25 cellular contexts compared by ENCODE assay signal in genomic region chr7:48611993-48612392, GRCh38.
DNase-seq lines count a peak whose midpoint lies in the region; ATAC-seq, FAIRE-seq and TF ChIP-seq lines count a peak whose summit lies in the region.
"Had no signal": no experiment of that assay in that cellular context is flagged by ENCODE, and none has a peak within 500 bp of the region (broad histone marks: within the 10 kb centered on the region; RNA-seq: fewer than 3 reads in every experiment).

No MANE protein-coding gene starts in this region.

- FAIRE-seq in urothelium cell line (lab: Jason Lieb, UNC) = peak; percentile 40
- FAIRE-seq: HepG2 had no signal

- no peak overlapping the region for H3K4me3 ChIP-seq in mammary epithelial cell (replicated peaks in 1 of 3; ENCODE audit: insufficient read depth in 1 of 3, low read depth in 2 of 3, low read length in 3 of 3)
- H3K4me3 ChIP-seq in epithelial cell of esophagus (ENCODE audit: low read length) = no peak overlapping the region
- H3K4me3 ChIP-seq: GM23338 had no signal

- ATAC-seq in GM21723 (IDR thresholded peaks at IDR 0.05; ENCODE audit: unreplicated experiment) (no peak), HG03439 (IDR thresholded peaks at IDR 0.05; ENCODE audit: unreplicated experiment) (no peak)
- ATAC-seq: CD8-positive, alpha-beta T cell; GM23338; HepG2 had no signal

- no peak overlapping the region for H3K27ac Mint-ChIP-seq in MCF 10A (ENCODE audit: low read depth, unreplicated experiment)
- H3K27ac Mint-ChIP-seq: CD8-positive, alpha-beta T cell had no signal

- H3K4me1 Mint-ChIP-seq in MCF 10A (ENCODE audit: insufficient read depth, unreplicated experiment) = no peaks in the 10 kb centered on the region

- CTCF ChIA-PET in mammary epithelial cell (lab: Charles Lee; ENCODE audit: low non-redundant PET) (no interaction called here), MCF 10A (lab: Yijun Ruan, JAX) (no interaction called here)

- no peaks in the 10 kb centered on the region for H3K36me3 ChIP-seq in mammary epithelial cell (ENCODE audit: insufficient read depth, low read length)

- H3K4me2 ChIP-seq in mammary epithelial cell (ENCODE audit: insufficient read depth, low read depth, low read length) = no peak overlapping the region

- WGBS in mammary epithelial cell (ENCODE audit: low coverage, missing lambda C conversion rate) = 52% methylated on average over 3 of the region's 3 CpGs

- in situ Hi-C loops in mammary epithelial cell (cut with MboI; ENCODE audit: low sequenced_read_pairs in 2 of 2) = no loop called here

- H2AFZ ChIP-seq in mammary epithelial cell (ENCODE audit: low read depth, low read length) = no peak overlapping the region

- no peaks in the 10 kb centered on the region for H3K79me2 ChIP-seq in mammary epithelial cell (ENCODE audit: insufficient read depth, low read length)

- TF ChIP-seq CTCF in mammary epithelial cell (conservative IDR thresholded peaks at IDR 0.05 in 1 of 2, IDR thresholded peaks at IDR 0.05 in 1 of 2; ENCODE audit: extremely low read depth in 1 of 2, insufficient read depth in 1 of 2, low read depth in 1 of 2, low read length in 2 of 2) (no peak), MCF 10A (IDR thresholded peaks at IDR 0.05; ENCODE audit: unreplicated experiment) (no peak), epithelial cell of esophagus (IDR thresholded peaks at IDR 0.05; ENCODE audit: insufficient read depth, low read depth, low read length, missing control alignments) (no peak)

- BruUV-seq in mammary epithelial cell (replicated peaks; lab: Mats Ljungman, UMichigan) (no TSS peak), MCF 10A (replicated peaks; lab: Mats Ljungman, UMichigan) (no TSS peak)

- dilution Hi-C loops in mammary epithelial cell (cut with HindIII; ENCODE audit: low sequenced_read_pairs) = no loop called here

- no peaks in the 10 kb centered on the region for H3K36me3 Mint-ChIP-seq in MCF 10A (ENCODE audit: insufficient read depth, unreplicated experiment)
- H3K36me3 Mint-ChIP-seq: CD8-positive, alpha-beta T cell had no signal

- DNase-seq in mammary epithelial cell = peak; percentile 74
- no peak for DNase-seq in MCF 10A (ENCODE audit: unreplicated experiment)
- peak; percentile 4 for DNase-seq in T1000 (lab: John Stamatoyannopoulos, UW)
- peak; percentile 34 for DNase-seq in epithelial cell of esophagus (ENCODE audit: low read depth)
- peak; percentile 52 for DNase-seq in urothelium cell line (ENCODE audit: low spot score)
- DNase-seq in ureter (ENCODE audit: low spot score) = no peak
- DNase-seq: 8988T; AML-193; C1 segment of cervical spinal cord; Calu3; CD8-positive, alpha-beta T cell; DMS153; EL; GF-D8; KBM-7; NCI-H1105; NCI-H146; NCI-H2029; NCI-H226; NCI-H510A treated with DMSO at 0.1 percent for 48 hours; NCI-H748 treated with DMSO at 0.1 percent for 48 hours had no signal

- H3K27me3 ChIP-seq in mammary epithelial cell (ENCODE audit: insufficient read depth, low read length) = no peaks in the 10 kb centered on the region

- no peaks in the 10 kb centered on the region for H3K9me3 ChIP-seq in mammary epithelial cell (replicated peaks; ENCODE audit: insufficient read depth, low read length)

- no peaks in the 10 kb centered on the region for H3K27me3 Mint-ChIP-seq in MCF 10A (ENCODE audit: insufficient read depth, unreplicated experiment)

- no peaks in the 10 kb centered on the region for H4K20me1 ChIP-seq in mammary epithelial cell (ENCODE audit: insufficient read depth, low read length)

- no peaks in the 10 kb centered on the region for H3K4me1 ChIP-seq in mammary epithelial cell (ENCODE audit: insufficient read depth, low read length)

- H3K4me3 Mint-ChIP-seq in MCF 10A (ENCODE audit: unreplicated experiment) = no peak overlapping the region
- H3K4me3 Mint-ChIP-seq: CD8-positive, alpha-beta T cell; GM23338 had no signal

- H3K9me3 Mint-ChIP-seq in MCF 10A (ENCODE audit: unreplicated experiment) = no peaks in the 10 kb centered on the region
- H3K9me3 Mint-ChIP-seq: CD8-positive, alpha-beta T cell had no signal

- H3K9ac ChIP-seq in mammary epithelial cell (ENCODE audit: insufficient read depth, low read length) = no peak overlapping the region

- POLR2A ChIA-PET in MCF 10A (lab: Yijun Ruan, JAX) = no interaction called here

- intact Hi-C loops in mammary epithelial cell (cut with micrococcal nuclease) (no loop called here), MCF 10A (cut with micrococcal nuclease) (no loop called here)

- H3K27ac ChIP-seq in mammary epithelial cell (ENCODE audit: insufficient read depth, low read depth, low read length) = no peak overlapping the region

Comparison
In these comparisons a context has a peak if more than half of its experiments do, and no peak if none do; other contexts are left out.
1. DNase-seq: peak in mammary epithelial cell (single experiment), T1000 (single experiment), epithelial cell of esophagus (single experiment) and urothelium cell line (single experiment); none in MCF 10A (single experiment) and ureter (single experiment).